Comparison of ENCODE assay signal across 21 cellular contexts in the genomic region with DNA sequence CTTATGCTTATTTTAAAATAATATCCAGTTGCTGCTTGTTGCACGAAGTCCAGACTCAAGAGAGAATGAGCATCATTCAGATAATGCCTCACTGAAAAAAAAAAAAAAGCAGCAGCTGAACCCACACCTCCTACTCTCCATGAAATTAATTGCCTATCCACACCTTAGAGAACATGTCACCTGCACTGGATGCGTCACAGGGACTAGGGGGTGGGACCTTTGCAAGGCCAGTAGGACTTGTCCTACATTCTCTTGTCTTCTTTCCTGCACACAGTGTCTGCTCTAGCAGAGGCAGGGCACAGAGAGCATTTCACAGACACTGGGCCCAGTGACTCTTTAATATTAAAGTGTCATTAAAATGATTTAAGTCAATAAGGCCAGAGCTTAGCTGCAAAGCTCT. TPM values are rescaled to one million over a fixed set of nuclear protein-coding genes. Genes with fewer than 3 reads are reported as not detected.
DNase-seq lines count a peak whose midpoint lies in the region; TF ChIP-seq lines count a peak whose summit lies in the region.
"Had no signal": no experiment of that assay in that cellular context is flagged by ENCODE, and none has a peak within 500 bp of the region (broad histone marks: within the 10 kb centered on the region; RNA-seq: fewer than 3 reads in every experiment).

A gene with protein sequence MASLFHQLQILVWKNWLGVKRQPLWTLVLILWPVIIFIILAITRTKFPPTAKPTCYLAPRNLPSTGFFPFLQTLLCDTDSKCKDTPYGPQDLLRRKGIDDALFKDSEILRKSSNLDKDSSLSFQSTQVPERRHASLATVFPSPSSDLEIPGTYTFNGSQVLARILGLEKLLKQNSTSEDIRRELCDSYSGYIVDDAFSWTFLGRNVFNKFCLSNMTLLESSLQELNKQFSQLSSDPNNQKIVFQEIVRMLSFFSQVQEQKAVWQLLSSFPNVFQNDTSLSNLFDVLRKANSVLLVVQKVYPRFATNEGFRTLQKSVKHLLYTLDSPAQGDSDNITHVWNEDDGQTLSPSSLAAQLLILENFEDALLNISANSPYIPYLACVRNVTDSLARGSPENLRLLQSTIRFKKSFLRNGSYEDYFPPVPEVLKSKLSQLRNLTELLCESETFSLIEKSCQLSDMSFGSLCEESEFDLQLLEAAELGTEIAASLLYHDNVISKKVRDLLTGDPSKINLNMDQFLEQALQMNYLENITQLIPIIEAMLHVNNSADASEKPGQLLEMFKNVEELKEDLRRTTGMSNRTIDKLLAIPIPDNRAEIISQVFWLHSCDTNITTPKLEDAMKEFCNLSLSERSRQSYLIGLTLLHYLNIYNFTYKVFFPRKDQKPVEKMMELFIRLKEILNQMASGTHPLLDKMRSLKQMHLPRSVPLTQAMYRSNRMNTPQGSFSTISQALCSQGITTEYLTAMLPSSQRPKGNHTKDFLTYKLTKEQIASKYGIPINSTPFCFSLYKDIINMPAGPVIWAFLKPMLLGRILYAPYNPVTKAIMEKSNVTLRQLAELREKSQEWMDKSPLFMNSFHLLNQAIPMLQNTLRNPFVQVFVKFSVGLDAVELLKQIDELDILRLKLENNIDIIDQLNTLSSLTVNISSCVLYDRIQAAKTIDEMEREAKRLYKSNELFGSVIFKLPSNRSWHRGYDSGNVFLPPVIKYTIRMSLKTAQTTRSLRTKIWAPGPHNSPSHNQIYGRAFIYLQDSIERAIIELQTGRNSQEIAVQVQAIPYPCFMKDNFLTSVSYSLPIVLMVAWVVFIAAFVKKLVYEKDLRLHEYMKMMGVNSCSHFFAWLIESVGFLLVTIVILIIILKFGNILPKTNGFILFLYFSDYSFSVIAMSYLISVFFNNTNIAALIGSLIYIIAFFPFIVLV (N-terminal part only) (minus strand): TSS at position 161 of the 400 bp plus-strand sequence. CDS start 418 bp downstream, outside the sequence.

- in situ Hi-C loops in T47D (cut with HindIII; ENCODE audit: low pct_unique_long_range_greater_than_20kb, low sequenced_read_pairs): no loop called here

- no peaks in the 10 kb centered on the region for H3K9me3 ChIP-seq in mesenchymal stem cell (ENCODE audit: control insufficient read depth, low read length)
- H3K9me3 ChIP-seq: adrenal gland, upper lobe of right lung had no signal

- no peak within 1 kb of the TSS for H3K4me3 ChIP-seq in mesenchymal stem cell (ENCODE audit: insufficient read depth in 1 of 2, low read depth in 1 of 2, low read length in 2 of 2)
- H3K4me3 ChIP-seq: adrenal gland, upper lobe of right lung had no signal

- POLR2A ChIA-PET in HEK293T (lab: Yijun Ruan, JAX): no interaction called here

- H3K9ac ChIP-seq in mesenchymal stem cell (ENCODE audit: low read length): peak within 1 kb of the TSS; percentile 58

- no peak within 1 kb of the TSS for H3K14ac ChIP-seq in mesenchymal stem cell (ENCODE audit: low read length in 2 of 2)

- no peaks in the 10 kb centered on the region for H3K27me3 ChIP-seq in mesenchymal stem cell (ENCODE audit: control insufficient read depth in 1 of 2, insufficient read depth in 1 of 2, low read length in 2 of 2)
- H3K27me3 ChIP-seq: adrenal gland, upper lobe of right lung had no signal

- peak within 1 kb of the TSS in 1 of 2 experiments; percentile 89 for H2BK12ac ChIP-seq in mesenchymal stem cell (ENCODE audit: low read length in 2 of 2)

- H2BK15ac ChIP-seq in mesenchymal stem cell (ENCODE audit: low read depth, poor library complexity, severe bottlenecking): no peak within 1 kb of the TSS

- no peak within 1 kb of the TSS for H3K23ac ChIP-seq in mesenchymal stem cell (ENCODE audit: low read length in 2 of 2)

- no peak within 1 kb of the TSS for H2AFZ ChIP-seq in mesenchymal stem cell (ENCODE audit: low read depth, low read length)

- TF ChIP-seq CTCF in C4-2B (conservative IDR thresholded peaks at IDR 0.05): no peak

- H3K27ac ChIP-seq in C4-2B (peak within 1 kb of the TSS; percentile 21; the same call in 1 of the 2 replicates), mesenchymal stem cell (ENCODE audit: low read length, poor library complexity, severe bottlenecking) (peak within 1 kb of the TSS; percentile 78)
- H3K27ac ChIP-seq: adrenal gland, upper lobe of right lung had no signal

- no peaks in the 10 kb centered on the region for H3K79me1 ChIP-seq in mesenchymal stem cell (replicated peaks; ENCODE audit: low read length, poor library complexity, severe bottlenecking)

- WGBS in mesenchymal stem cell: 85% methylated on average over 2 of the region's 2 CpGs

- peak within 1 kb of the TSS; percentile 68 for H2AK5ac ChIP-seq in mesenchymal stem cell (ENCODE audit: low read length, severe bottlenecking)

- H3K4ac ChIP-seq in mesenchymal stem cell (ENCODE audit: low read depth in 1 of 2, low read length in 2 of 2): peak within 1 kb of the TSS in 1 of 2 experiments; percentile 15

- no peaks in the 10 kb centered on the region for H3K36me3 ChIP-seq in mesenchymal stem cell (ENCODE audit: control insufficient read depth in 1 of 2, insufficient read depth in 2 of 2, low read depth in 1 of 2, low read length in 2 of 2)
- H3K36me3 ChIP-seq: adrenal gland, upper lobe of right lung had no signal

- no peak within 1 kb of the TSS for H4K91ac ChIP-seq in mesenchymal stem cell (ENCODE audit: low read length)

- H3K4me2 ChIP-seq in mesenchymal stem cell (ENCODE audit: low read length, poor library complexity, severe bottlenecking): peak within 1 kb of the TSS; percentile 18

- DNase-seq in HPDE6-E6E7 (ENCODE audit: extremely low spot score) (peak; percentile 26), T47D (ENCODE audit: low read depth in 1 of 2, low spot score in 1 of 2) (peak; percentile 11 to 78), mesenchymal stem cell (no peak), KG1 (lab: John Stamatoyannopoulos, UW) (no peak), HEK293T (ENCODE audit: extremely low spot score) (no peak), Kasumi-1 (lab: John Stamatoyannopoulos, UW) (no peak), occipital lobe (lab: John Stamatoyannopoulos, UW) (no peak)
- DNase-seq: activated B cell treated with CpG ODN at 0.5 μM for 24 hours; activated CD8-positive, alpha-beta memory T cell treated with anti-CD3 and anti-CD28 coated beads for 24 hours; adrenal gland; COR-L47; NCI-H187 treated with DMSO at 0.1 percent for 48 hours; NCI-H82; stimulated activated naive CD4-positive, alpha-beta T cell; T-helper 1 cell; upper lobe of right lung had no signal

- peak within 1 kb of the TSS; percentile 5 for H2BK5ac ChIP-seq in mesenchymal stem cell (ENCODE audit: low read depth, low read length, poor library complexity, severe bottlenecking)

- peaks cover 4% of the 10 kb centered on the region for H3K4me1 ChIP-seq in mesenchymal stem cell (ENCODE audit: control insufficient read depth, insufficient read depth, low read depth, low read length)
- H3K4me1 ChIP-seq: adrenal gland, upper lobe of right lung had no signal

- CTCF ChIA-PET in HEK293T (lab: Yijun Ruan, JAX): no interaction called here

- H4K8ac ChIP-seq in mesenchymal stem cell (ENCODE audit: low read length): no peak within 1 kb of the TSS

- H2BK120ac ChIP-seq in mesenchymal stem cell (ENCODE audit: low read depth, low read length): no peak within 1 kb of the TSS

- peak within 1 kb of the TSS in 1 of 2 experiments; percentile 21 for H3K18ac ChIP-seq in mesenchymal stem cell (ENCODE audit: low read depth in 1 of 2, low read length in 2 of 2)

TF ChIP-seq in HEK293T, 16 proteins besides CTCF, POLR2A, EP300 and RAD21:
- TF ChIP-seq FOXM1 (IDR thresholded peaks at IDR 0.05; ENCODE audit: borderline replicate concordance) (no peak), L3MBTL2 (conservative IDR thresholded peaks at IDR 0.05) (no peak), NFRKB (IDR thresholded peaks at IDR 0.05) (no peak), ELF4 (IDR thresholded peaks at IDR 0.05) (no peak), BHLHE40 (IDR thresholded peaks at IDR 0.05; ENCODE audit: borderline replicate concordance) (no peak), TARDBP (IDR thresholded peaks at IDR 0.05) (no peak), FOXK2 (IDR thresholded peaks at IDR 0.05) (no peak), HDGF (IDR thresholded peaks at IDR 0.05; ENCODE audit: borderline replicate concordance) (no peak), ZNF384 (IDR thresholded peaks at IDR 0.05) (no peak), SUZ12 (IDR thresholded peaks at IDR 0.05) (no peak), CTBP1 (IDR thresholded peaks at IDR 0.05; ENCODE audit: borderline replicate concordance) (no peak), SP1 (IDR thresholded peaks at IDR 0.05) (no peak), ARNT (IDR thresholded peaks at IDR 0.05) (no peak), LEF1 (IDR thresholded peaks at IDR 0.05; ENCODE audit: borderline replicate concordance) (no peak), FOXA1 (IDR thresholded peaks at IDR 0.05) (no peak)
- TF ChIP-seq, protein P1, sequence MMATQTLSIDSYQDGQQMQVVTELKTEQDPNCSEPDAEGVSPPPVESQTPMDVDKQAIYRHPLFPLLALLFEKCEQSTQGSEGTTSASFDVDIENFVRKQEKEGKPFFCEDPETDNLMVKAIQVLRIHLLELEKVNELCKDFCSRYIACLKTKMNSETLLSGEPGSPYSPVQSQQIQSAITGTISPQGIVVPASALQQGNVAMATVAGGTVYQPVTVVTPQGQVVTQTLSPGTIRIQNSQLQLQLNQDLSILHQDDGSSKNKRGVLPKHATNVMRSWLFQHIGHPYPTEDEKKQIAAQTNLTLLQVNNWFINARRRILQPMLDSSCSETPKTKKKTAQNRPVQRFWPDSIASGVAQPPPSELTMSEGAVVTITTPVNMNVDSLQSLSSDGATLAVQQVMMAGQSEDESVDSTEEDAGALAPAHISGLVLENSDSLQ (IDR thresholded peaks at IDR 0.05): no peak

RNA-seq across cellular contexts. Expression of the gene that starts here (rescaled TPM):
- 0.01 TPM for polyA plus RNA-seq in mesenchymal stem cell (2013, experiment 1 of 2)
- 0.03 TPM for polyA plus RNA-seq in mesenchymal stem cell (2013, experiment 2 of 2)
- 0.47 TPM for total RNA-seq in occipital lobe
- total RNA-seq: activated B cell treated with CpG ODN at 0.5 μM for 24 hours; activated T-helper 2 cell treated with anti-CD3 and anti-CD28 coated beads, Interferon-gamma antibody, Interleukin-2, Interleukin-4, amounts not matched to agents 10 μg/mL and 5 μg/mL and 100 μg/mL, durations not matched to agents 14 hours and 24 hours and 36 hours; lung microvascular endothelial cell; RPMI7951; skeletal muscle tissue had no signal
- polyA plus RNA-seq: adrenal gland had no signal

Comparison
In these comparisons a context has a peak if more than half of its experiments do, and no peak if none do; other contexts are left out.
1. DNase-seq: peak in HPDE6-E6E7 (single experiment) and T47D (2 of 2); none in mesenchymal stem cell (single experiment), KG1 (single experiment), HEK293T (single experiment), Kasumi-1 (0 of 2) and occipital lobe (single experiment).